In the genomic region with DNA sequence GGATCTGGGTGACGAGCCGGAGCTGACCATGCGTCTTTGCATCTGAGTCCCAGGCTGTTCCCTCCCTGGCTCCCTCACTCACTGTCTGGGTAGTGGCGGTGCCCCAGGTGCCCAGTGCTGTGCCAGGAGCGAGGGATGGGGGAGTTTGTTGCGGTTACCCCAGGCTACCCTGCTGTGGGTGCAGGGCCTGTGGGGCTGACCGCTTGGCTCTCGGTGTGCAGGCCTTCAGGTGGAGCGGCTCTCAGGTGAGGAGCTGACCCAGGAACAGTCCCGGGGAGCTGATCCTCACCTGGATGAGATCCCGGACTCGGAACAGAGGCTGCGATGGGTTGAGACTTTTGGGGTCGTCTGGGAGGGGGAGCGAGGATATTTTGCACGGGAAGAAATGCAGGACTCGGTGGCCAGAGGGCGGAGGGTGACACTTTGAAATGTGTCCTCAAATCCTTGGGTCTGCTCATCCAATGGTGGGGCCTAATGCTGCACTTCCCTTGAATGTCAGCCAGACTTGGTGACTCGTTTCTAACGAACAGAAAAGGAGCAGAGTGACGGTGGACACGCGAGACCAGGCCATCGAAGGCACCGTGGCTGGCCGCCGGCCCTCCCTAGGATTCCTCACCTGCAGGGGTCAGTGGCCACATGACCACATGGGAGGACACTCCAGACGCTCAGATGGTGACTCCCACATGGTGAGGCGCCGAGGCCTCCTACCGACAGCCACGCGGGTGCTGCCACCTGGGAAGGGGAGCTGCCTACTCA, we compare ENCODE assay signal across 19 cellular contexts.
"Had no signal": no experiment of that assay in that cellular context is flagged by ENCODE, and none has a peak within 500 bp of the region (broad histone marks: within the 10 kb centered on the region; RNA-seq: fewer than 3 reads in every experiment).

No MANE protein-coding gene starts in this region.

- H3K4me1 ChIP-seq: left ventricle myocardium inferior, lower lobe of right lung, psoas muscle, stomach, testis, tibial artery had no signal

- FAIRE-seq: frontal cortex had no signal

- H3K4me3 ChIP-seq: left ventricle myocardium inferior, lower lobe of right lung, psoas muscle, smooth muscle cell, stomach, testis, tibial artery had no signal

- H3K9me3 ChIP-seq: left ventricle myocardium inferior, lower lobe of right lung, neutrophil, psoas muscle, stomach, testis, tibial artery had no signal

- H3K27ac ChIP-seq: left ventricle myocardium inferior, lower lobe of right lung, neutrophil, psoas muscle, stomach, testis, tibial artery had no signal

- DNase-seq: cortex of kidney; head of caudate nucleus; left cardiac atrium; left ventricle myocardium inferior; lower lobe of right lung; natural killer cell; stimulated activated CD4-positive, alpha-beta T cell treated with anti-CD3 and anti-CD28 coated beads, Interleukin-12 subunit alpha, Interleukin-12 subunit beta, amount 100 ng/mL, for 4 hours; stimulated activated CD4-positive, alpha-beta T cell treated with anti-CD3 and anti-CD28 coated beads, Interleukin-2, amount 100 ng/mL, for 24 hours; stimulated activated CD4-positive, alpha-beta T cell treated with anti-CD3 and anti-CD28 coated beads, Interleukin-4, amount 100 ng/mL, for 24 hours; stimulated activated naive CD4-positive, alpha-beta T cell treated with Interleukin-2 at 50 U/mL for 16 hours; stomach; testis; tibial artery had no signal

- ATAC-seq: left cardiac atrium; lower lobe of right lung; natural killer cell; psoas muscle; sciatic nerve; stimulated activated effector memory CD8-positive, alpha-beta T cell treated with anti-CD3 and anti-CD28 coated beads, Interleukin-12 subunit alpha, Interleukin-12 subunit beta, amount 100 ng/mL, for 72 hours had no signal

- H3K27me3 ChIP-seq: neutrophil, testis had no signal

- H3K4me2 ChIP-seq: smooth muscle cell had no signal

- H3K36me3 ChIP-seq: left ventricle myocardium inferior, lower lobe of right lung, neutrophil, stomach, tibial artery had no signal
